8 cellular contexts compared by ENCODE assay signal in genomic region chr19:42076375-42076944, GRCh38. TPM values are rescaled to one million over a fixed set of nuclear protein-coding genes. Genes with fewer than 3 reads are reported as not detected.
DNase-seq lines count a peak whose midpoint lies in the region; ATAC-seq and TF ChIP-seq lines count a peak whose summit lies in the region.

No MANE protein-coding gene starts in this region.

- peaks cover 14% of the 10 kb centered on the region for H3K4me1 ChIP-seq in rectal smooth muscle tissue (ENCODE audit: control insufficient read depth, insufficient read depth, low read length)

- no peaks in the 10 kb centered on the region for H3K9me3 Mint-ChIP-seq in activated CD4-positive, alpha-beta T cell treated with anti-CD3 and anti-CD28 coated beads, Interleukin-2, amount 10 ng/mL, durations not matched to agents 7 days and 5 days

- H3K36me3 ChIP-seq in rectal smooth muscle tissue (ENCODE audit: control insufficient read depth, insufficient read depth, low read length) = peaks cover 31% of the 10 kb centered on the region

- H3K27ac ChIP-seq in rectal smooth muscle tissue (ENCODE audit: low read depth, low read length) = peak overlapping the region; percentile 85

- DNase-seq in HFF-Myc (ENCODE audit: extremely low read depth, low read depth) (no peak), fibroblast of the aortic adventitia (ENCODE audit: low read depth) (no peak)
- DNase-seq in activated CD4-positive, alpha-beta T cell treated with anti-CD3 and anti-CD28 coated beads, Interleukin-2, amount 10 ng/mL, durations not matched to agents 7 days and 5 days = peak; percentile 53

- H3K4me1 Mint-ChIP-seq in activated CD4-positive, alpha-beta T cell treated with anti-CD3 and anti-CD28 coated beads, Interleukin-2, amount 10 ng/mL, durations not matched to agents 7 days and 5 days = peaks cover 43% of the 10 kb centered on the region

- CTCF ChIA-PET in activated CD4-positive, alpha-beta T cell treated with anti-CD3 and anti-CD28 coated beads, Interleukin-2, amount 10 ng/mL, durations not matched to agents 7 days and 5 days (lab: Charles Lee) = interaction anchor here (0.6 to 1.5 kb wide), 3 partner anchors 32 to 1410 kb away, joined by 3 to 4 read pairs (median 4); no protein-coding TSS in a partner anchor

- H3K4me3 Mint-ChIP-seq in activated CD4-positive, alpha-beta T cell treated with anti-CD3 and anti-CD28 coated beads, Interleukin-2, amount 10 ng/mL, durations not matched to agents 7 days and 5 days = peak overlapping the region; percentile 100

- TF ChIP-seq CTCF in HFF-Myc (IDR thresholded peaks at IDR 0.05; ENCODE audit: low read depth, low read length, missing control alignments) (no peak), fibroblast of the aortic adventitia (IDR thresholded peaks at IDR 0.05; ENCODE audit: insufficient read depth, low read length) (no peak)

- H3K27ac Mint-ChIP-seq in activated CD4-positive, alpha-beta T cell treated with anti-CD3 and anti-CD28 coated beads, Interleukin-2, amount 10 ng/mL, durations not matched to agents 7 days and 5 days = peak overlapping the region; percentile 90

- peak overlapping the region; percentile 12 for H3K9ac ChIP-seq in rectal smooth muscle tissue (ENCODE audit: low read length)

- no peak for ATAC-seq in GM21390 (IDR thresholded peaks at IDR 0.05; ENCODE audit: unreplicated experiment)
- ATAC-seq in GM21619 (IDR thresholded peaks at IDR 0.05; ENCODE audit: unreplicated experiment) = no peak
- no peak for ATAC-seq in HG03139 (IDR thresholded peaks at IDR 0.05; ENCODE audit: unreplicated experiment)
- ATAC-seq in GM19324 (IDR thresholded peaks at IDR 0.05; ENCODE audit: low FRiP score, unreplicated experiment) = no peak

- no peaks in the 10 kb centered on the region for H3K27me3 Mint-ChIP-seq in activated CD4-positive, alpha-beta T cell treated with anti-CD3 and anti-CD28 coated beads, Interleukin-2, amount 10 ng/mL, durations not matched to agents 7 days and 5 days

- no peaks in the 10 kb centered on the region for H3K27me3 ChIP-seq in rectal smooth muscle tissue (ENCODE audit: control insufficient read depth, insufficient read depth, low read length)

- POLR2A ChIA-PET in activated CD4-positive, alpha-beta T cell treated with anti-CD3 and anti-CD28 coated beads, Interleukin-2, amount 10 ng/mL, durations not matched to agents 7 days and 5 days (lab: Charles Lee) = interaction anchor here (0.7 kb wide), 1 partner anchor 68 kb away, joined by 3 read pairs; no protein-coding TSS in a partner anchor

- H3K4me3 ChIP-seq in HFF-Myc (replicated peaks; ENCODE audit: low read depth, low read length) (peak overlapping the region; percentile 88), fibroblast of the aortic adventitia (ENCODE audit: low read depth, low read length) (peak overlapping the region; percentile 89), rectal smooth muscle tissue (ENCODE audit: low read length) (peak overlapping the region; percentile 69)

- peaks cover 17% of the 10 kb centered on the region for H3K36me3 Mint-ChIP-seq in activated CD4-positive, alpha-beta T cell treated with anti-CD3 and anti-CD28 coated beads, Interleukin-2, amount 10 ng/mL, durations not matched to agents 7 days and 5 days (ENCODE audit: low read depth)

RNA-seq across cellular contexts. Expression of gene ZNF574, which starts 0.5 kb away (rescaled TPM):
- total RNA-seq in activated CD4-positive, alpha-beta T cell treated with anti-CD3 and anti-CD28 coated beads, Interleukin-2, amount 10 ng/mL, durations not matched to agents 7 days and 5 days = 10 to 100 TPM; 14.1 to 15.8 TPM
- 4.7 and 17.2 TPM in 2 replicates for total RNA-seq in fibroblast of the aortic adventitia (ENCODE audit: low replicate concordance)

RNA-seq across cellular contexts. Expression of gene GRIK5, which starts 6.5 kb away (rescaled TPM):
- under 1 TPM; 0.65 to 0.79 TPM for total RNA-seq in activated CD4-positive, alpha-beta T cell treated with anti-CD3 and anti-CD28 coated beads, Interleukin-2, amount 10 ng/mL, durations not matched to agents 7 days and 5 days
- total RNA-seq in fibroblast of the aortic adventitia (ENCODE audit: low replicate concordance) = 0.08 and 0.18 TPM in 2 replicates

RNA-seq across cellular contexts. Expression of gene POU2F2, which starts 55.8 kb away (rescaled TPM):
- total RNA-seq in activated CD4-positive, alpha-beta T cell treated with anti-CD3 and anti-CD28 coated beads, Interleukin-2, amount 10 ng/mL, durations not matched to agents 7 days and 5 days = 10 to 100 TPM; 19.6 to 22.9 TPM
- total RNA-seq in fibroblast of the aortic adventitia (ENCODE audit: low replicate concordance) = 0.08 and 0.18 TPM in 2 replicates

Comparison
In these comparisons a context has a peak if more than half of its experiments do, and no peak if none do; other contexts are left out.
1. RNA of gene POU2F2, which starts 55.8 kb away (total RNA-seq): 19.6 to 22.9 TPM in activated CD4-positive, alpha-beta T cell treated with anti-CD3 and anti-CD28 coated beads, Interleukin-2, amount 10 ng/mL, durations not matched to agents 7 days and 5 days; 0.08 to 0.18 TPM in fibroblast of the aortic adventitia; every median in the first group is over 10 times any median in the second.
2. Peak in every context shown above with its lines, with median percentiles within 50 percentile points of each other: H3K4me3 ChIP-seq.